ENCODE assay signal across 8 cellular contexts in genomic region chr12:6872073-6873048, GRCh38.
DNase-seq lines count a peak whose midpoint lies in the region; ATAC-seq lines count a peak whose summit lies in the region.

No MANE protein-coding gene starts in this region.

- ATAC-seq in GM21381 (IDR thresholded peaks at IDR 0.05; ENCODE audit: unreplicated experiment): no peak

- DNase-seq in DMS114 treated with DMSO at 0.1 percent for 48 hours (lab: John Stamatoyannopoulos, UW; ENCODE audit: unreplicated experiment) (peak; percentile 53), GOT3 (lab: John Stamatoyannopoulos, UW) (peak; percentile 52), NCI-H2029 treated with DMSO at 0.1 percent for 48 hours (lab: John Stamatoyannopoulos, UW) (peak; percentile 61), cerebellar cortex (ENCODE audit: low spot score) (peak; percentile 78), kidney glomerular epithelial cell (lab: John Stamatoyannopoulos, UW) (peak; percentile 29)
- DNase-seq in activated CD4-positive, CD25-positive, alpha-beta regulatory T cell treated with anti-CD3 and anti-CD28 coated beads, Interleukin-2, amount 50 U/mL, for 16 hours (ENCODE audit: low read depth, low spot score): peak; percentile 68
- DNase-seq in stimulated activated CD4-positive, alpha-beta T cell treated with anti-CD3 and anti-CD28 coated beads, Interleukin-15, amount 100 ng/mL, for 48 hours (ENCODE audit: low read depth in 2 of 2): peak; percentile 62 to 81
